Comparison of ENCODE assay signal across 1 cellular context in the genomic region with DNA sequence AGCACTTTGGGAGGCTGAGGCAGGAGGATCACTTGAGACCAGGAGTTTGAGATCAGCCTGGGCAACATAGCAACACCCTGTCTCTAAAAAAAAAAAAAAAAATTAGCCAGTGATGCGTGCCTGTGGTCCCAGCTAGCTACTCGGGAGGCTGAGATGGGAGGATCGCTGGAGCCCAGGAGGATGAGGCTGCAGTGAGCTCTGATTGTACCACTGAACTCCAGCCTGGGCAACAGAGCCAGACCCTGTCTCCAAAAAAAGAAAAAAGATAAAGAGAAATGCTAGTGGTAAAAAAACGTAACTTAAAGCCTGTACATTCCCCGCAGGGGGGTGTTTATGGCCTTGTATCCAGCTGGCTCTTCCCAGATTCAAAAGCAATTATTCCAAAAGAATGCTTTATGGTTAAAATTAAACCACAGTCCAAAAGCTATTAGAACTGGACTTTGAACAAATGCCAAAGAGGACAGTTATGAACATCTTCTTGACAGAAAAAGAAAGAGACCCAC.
TF ChIP-seq lines count a peak whose summit lies in the region.

No MANE protein-coding gene starts in this region.

TF ChIP-seq in HCT116, 20 proteins besides CTCF, POLR2A, EP300 and RAD21 (continued from another document):
- TF ChIP-seq TCF7L2 (IDR thresholded peaks at IDR 0.05; ENCODE audit: borderline replicate concordance, extremely low read depth, insufficient read depth, insufficient read length) (no peak), FOSL1 (IDR thresholded peaks at IDR 0.05; ENCODE audit: low read depth) (no peak), CBX3 (IDR thresholded peaks at IDR 0.05; ENCODE audit: low read depth) (no peak)
